ENCODE assay signal across 1 cellular context in genomic region chr9:69120380-69121154, GRCh38.
TF ChIP-seq lines count a peak whose summit lies in the region.

No MANE protein-coding gene starts in this region.

TF ChIP-seq in HCT116, 20 proteins besides CTCF, POLR2A, EP300 and RAD21 (continued from another document):
- TF ChIP-seq ATF3 (IDR thresholded peaks at IDR 0.05) (no peak), EZH2phosphoT487 (IDR thresholded peaks at IDR 0.05; ENCODE audit: borderline replicate concordance) (no peak), FOSL1 (IDR thresholded peaks at IDR 0.05; ENCODE audit: low read depth) (peak; percentile 61), POLR2AphosphoS5 (IDR thresholded peaks at IDR 0.05; ENCODE audit: low read depth, low read length) (peak; percentile 88), SIN3A (IDR thresholded peaks at IDR 0.05; ENCODE audit: low read depth) (no peak; the same call in 1 of the 2 replicates), EGR1 (IDR thresholded peaks at IDR 0.05; ENCODE audit: low read depth) (0 out of 2 replicates have a peak, but pooled peaks have one; percentile 40)
